Comparison of ENCODE assay signal across 18 cellular contexts in the genomic region with DNA sequence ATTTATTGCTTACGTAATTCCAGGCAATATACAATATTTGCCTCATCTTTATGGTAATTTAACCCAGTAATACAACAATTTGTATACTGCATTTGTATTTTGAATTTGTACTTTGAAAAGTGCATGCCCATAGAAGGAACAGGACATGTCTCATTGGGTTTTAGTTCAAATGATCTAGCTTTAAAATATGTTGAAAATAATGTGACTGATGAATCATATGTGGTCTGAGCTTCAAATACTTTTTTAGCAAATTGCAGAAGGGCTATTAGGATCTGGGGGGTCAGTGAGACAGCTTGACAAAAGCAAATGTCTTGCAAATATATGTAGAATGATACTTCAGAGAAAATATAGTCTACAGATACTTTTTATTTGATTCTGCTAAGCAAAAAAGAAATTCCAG.
DNase-seq lines count a peak whose midpoint lies in the region; ATAC-seq and TF ChIP-seq lines count a peak whose summit lies in the region.
"Had no signal": no experiment of that assay in that cellular context is flagged by ENCODE, and none has a peak within 500 bp of the region (broad histone marks: within the 10 kb centered on the region; RNA-seq: fewer than 3 reads in every experiment).

No MANE protein-coding gene starts in this region.

- H3K4me1 ChIP-seq in mesenchymal stem cell (ENCODE audit: control insufficient read depth, insufficient read depth, low read depth, low read length), result no peaks in the 10 kb centered on the region
- H3K4me1 ChIP-seq: SJSA1 had no signal

- H3K18ac ChIP-seq in mesenchymal stem cell (ENCODE audit: low read depth in 1 of 2, low read length in 2 of 2), result no peak overlapping the region

- WGBS in mesenchymal stem cell, result no CpG with 5 or more reads among the region's 1 CpG

- no peak overlapping the region for H2AK5ac ChIP-seq in mesenchymal stem cell (ENCODE audit: low read length, severe bottlenecking)

- TF ChIP-seq CTCF in astrocyte of the spinal cord (IDR thresholded peaks at IDR 0.05; ENCODE audit: low read depth, low read length) (no peak), foreskin fibroblast (IDR thresholded peaks at IDR 0.05; ENCODE audit: low read depth, low read length) (no peak)

- H4K8ac ChIP-seq in mesenchymal stem cell (ENCODE audit: low read length), result no peak overlapping the region

- no peak overlapping the region for H2BK12ac ChIP-seq in mesenchymal stem cell (ENCODE audit: low read length in 2 of 2)

- no peak overlapping the region for H3K4me2 ChIP-seq in mesenchymal stem cell (ENCODE audit: low read length, poor library complexity, severe bottlenecking)

- no peak overlapping the region for H3K23ac ChIP-seq in mesenchymal stem cell (ENCODE audit: low read length in 2 of 2)

- peak; percentile 26 for DNase-seq in GM03348 (ENCODE audit: low spot score)
- DNase-seq in astrocyte of the spinal cord (ENCODE audit: low read depth, low spot score), result peak; percentile 61
- DNase-seq in foreskin fibroblast, result peak; percentile 18 to 31
- peak; percentile 6 for DNase-seq in stromal cell of bone marrow (ENCODE audit: low read depth)
- DNase-seq in activated effector memory CD4-positive, alpha-beta T cell treated with Interleukin-2 at 50 U/mL for 16 hours, result no peak
- DNase-seq in mesenchymal stem cell, result no peak
- DNase-seq: CD4-positive, CD25-positive, alpha-beta regulatory T cell; EL; GF-D8; NCI-H1417; NCI-H1694 treated with DMSO at 0.1 percent for 48 hours; NCI-H2081 treated with DMSO at 0.1 percent for 48 hours; NCI-H2171 treated with DMSO at 0.1 percent for 48 hours; NCI-H524 treated with DMSO at 0.1 percent for 48 hours; NCI-H82 had no signal

- no peak overlapping the region for H3K9ac ChIP-seq in mesenchymal stem cell (ENCODE audit: low read length)

- H2BK5ac ChIP-seq in mesenchymal stem cell (ENCODE audit: low read depth, low read length, poor library complexity, severe bottlenecking), result no peak overlapping the region

- no peak for ATAC-seq in GM18870 (IDR thresholded peaks at IDR 0.05; ENCODE audit: unreplicated experiment)
- ATAC-seq: HCT116 had no signal

- no peak overlapping the region for H2AFZ ChIP-seq in mesenchymal stem cell (ENCODE audit: low read depth, low read length)

- H4K91ac ChIP-seq in mesenchymal stem cell (ENCODE audit: low read length), result no peak overlapping the region

- no peak overlapping the region for H3K4me3 ChIP-seq in astrocyte of the spinal cord (ENCODE audit: low read depth, low read length)
- no peak overlapping the region for H3K4me3 ChIP-seq in foreskin fibroblast (ENCODE audit: low read depth in 1 of 2, low read length in 2 of 2)
- no peak overlapping the region for H3K4me3 ChIP-seq in mesenchymal stem cell (ENCODE audit: insufficient read depth in 1 of 2, low read depth in 1 of 2, low read length in 2 of 2)
- H3K4me3 ChIP-seq: SJSA1 had no signal

- H3K4ac ChIP-seq in mesenchymal stem cell (ENCODE audit: low read depth in 1 of 2, low read length in 2 of 2), result no peak overlapping the region

- in situ Hi-C loops in astrocyte of the spinal cord (cut with HindIII; ENCODE audit: low sequenced_read_pairs), result no loop called here

- no peak overlapping the region for H3K14ac ChIP-seq in mesenchymal stem cell (ENCODE audit: low read length in 2 of 2)

- no peaks in the 10 kb centered on the region for H3K36me3 ChIP-seq in mesenchymal stem cell (ENCODE audit: control insufficient read depth in 1 of 2, insufficient read depth in 2 of 2, low read depth in 1 of 2, low read length in 2 of 2)
- H3K36me3 ChIP-seq: SJSA1 had no signal

- H2BK120ac ChIP-seq in mesenchymal stem cell (ENCODE audit: low read depth, low read length), result no peak overlapping the region

- no peaks in the 10 kb centered on the region for H3K79me1 ChIP-seq in mesenchymal stem cell (replicated peaks; ENCODE audit: low read length, poor library complexity, severe bottlenecking)

- no peak overlapping the region for H2BK15ac ChIP-seq in mesenchymal stem cell (ENCODE audit: low read depth, poor library complexity, severe bottlenecking)

- H3K9me3 ChIP-seq in mesenchymal stem cell (ENCODE audit: control insufficient read depth, low read length), result no peaks in the 10 kb centered on the region

- H3K27ac ChIP-seq in mesenchymal stem cell (ENCODE audit: low read length, poor library complexity, severe bottlenecking), result no peak overlapping the region
- H3K27ac ChIP-seq: SJSA1 had no signal

- H3K27me3 ChIP-seq in mesenchymal stem cell (ENCODE audit: control insufficient read depth in 1 of 2, insufficient read depth in 1 of 2, low read length in 2 of 2), result no peaks in the 10 kb centered on the region
- H3K27me3 ChIP-seq: SJSA1 had no signal

Comparison
In these comparisons a context has a peak if more than half of its experiments do, and no peak if none do; other contexts are left out.
1. DNase-seq: peak in GM03348 (single experiment), astrocyte of the spinal cord (single experiment), foreskin fibroblast (2 of 2) and stromal cell of bone marrow (single experiment); none in activated effector memory CD4-positive, alpha-beta T cell treated with Interleukin-2 at 50 U/mL for 16 hours (single experiment) and mesenchymal stem cell (single experiment).